Comparison of ENCODE assay signal across 14 cellular contexts in genomic region chr12:16118586-16118985, GRCh38.
"Had no signal": no experiment of that assay in that cellular context is flagged by ENCODE, and none has a peak within 500 bp of the region (broad histone marks: within the 10 kb centered on the region; RNA-seq: fewer than 3 reads in every experiment).

No MANE protein-coding gene starts in this region.

- H3K36me3 ChIP-seq: adrenal gland, brain microvascular endothelial cell, ovary had no signal

- H3K4me3 ChIP-seq: adrenal gland, mucosa of descending colon, ovary, skin epidermis had no signal

- DNase-seq: activated CD4-positive, alpha-beta T cell treated with anti-CD3 and anti-CD28 coated beads, Interleukin-2, amount 50 U/mL, for 1 hour; activated CD4-positive, CD25-positive, alpha-beta regulatory T cell; activated naive CD4-positive, alpha-beta T cell treated with anti-CD3 and anti-CD28 coated beads, Interleukin-2, amount 10 ng/mL, durations not matched to agents 7 days and 5 days; adrenal gland; brain microvascular endothelial cell; effector memory CD8-positive, alpha-beta T cell; erythroblast; hippocampal formation; mucosa of descending colon; ovary; stimulated activated naive B cell treated with anti-CD40 and anti-IgM and Interleukin-4, amounts not matched to agents 10 μg/mL and 1 μg/mL and 100 μg/mL, for 72 hours; T-helper 17 cell; trophoblast cell had no signal

- H3K27ac ChIP-seq: adrenal gland, brain microvascular endothelial cell, ovary, skin epidermis had no signal

- H3K27me3 ChIP-seq: adrenal gland, brain microvascular endothelial cell, ovary had no signal

- H3K4me1 ChIP-seq: adrenal gland had no signal

- H3K9me3 ChIP-seq: adrenal gland, mucosa of descending colon, ovary had no signal
